In genomic region chr14:70027785-70028428, GRCh38 we compare ENCODE assay signal across 8 cellular contexts.
DNase-seq lines count a peak whose midpoint lies in the region; ATAC-seq, FAIRE-seq and TF ChIP-seq lines count a peak whose summit lies in the region.

No MANE protein-coding gene starts in this region.

- intact Hi-C loops in left colon (cut with DNase I, micrococcal nuclease), result loop anchor here in 1 of 2 donors (2.0 kb wide), 1 partner anchor 209 kb away; no protein-coding TSS in a partner anchor

- TF ChIP-seq CTCF in WI38 (IDR thresholded peaks at IDR 0.05; ENCODE audit: low read depth, low read length) (peak; percentile 92), bronchial epithelial cell (IDR thresholded peaks at IDR 0.05; ENCODE audit: insufficient read depth, low read length, severe bottlenecking) (peak; percentile 92)

- H3K4me3 ChIP-seq in WI38 (ENCODE audit: low read depth, low read length), result no peak overlapping the region
- H3K4me3 ChIP-seq in bronchial epithelial cell (ENCODE audit: low read depth, low read length), result no peak overlapping the region

- no peak for FAIRE-seq in bronchial epithelial cell (lab: Jason Lieb, UNC)

- peak; percentile 69 for ATAC-seq in left colon

- DNase-seq in NCI-H2081 (lab: John Stamatoyannopoulos, UW), result peak; percentile 49 to 54
- no peak for DNase-seq in NCI-H2081 treated with DMSO at 0.1 percent for 48 hours (lab: John Stamatoyannopoulos, UW)
- peak; percentile 54 for DNase-seq in NAMALWA (ENCODE audit: low spot score)
- peak; percentile 32 for DNase-seq in bronchial epithelial cell (ENCODE audit: low read depth)
- peak in 1 of 2 donors; percentile 72 for DNase-seq in left colon
- peak; percentile 17 to 65 for DNase-seq in stimulated activated CD4-positive, alpha-beta T cell treated with anti-CD3 and anti-CD28 coated beads, Interleukin-4, amount 100 ng/mL, for 4 hours
- DNase-seq in cerebellar nuclear complex (lab: John Stamatoyannopoulos, UW), result no peak

- no peaks in the 10 kb centered on the region for H3K27me3 ChIP-seq in bronchial epithelial cell (ENCODE audit: control insufficient read depth, insufficient read depth, low read length)

- peaks cover 1% of the 10 kb centered on the region for H3K36me3 ChIP-seq in bronchial epithelial cell (ENCODE audit: control insufficient read depth, insufficient read depth, low read length)

Comparison
In these comparisons a context has a peak if more than half of its experiments do, and no peak if none do; other contexts are left out.
1. DNase-seq: peak in NCI-H2081 (2 of 2), NAMALWA (single experiment), bronchial epithelial cell (single experiment) and stimulated activated CD4-positive, alpha-beta T cell treated with anti-CD3 and anti-CD28 coated beads, Interleukin-4, amount 100 ng/mL, for 4 hours (2 of 2); none in NCI-H2081 treated with DMSO at 0.1 percent for 48 hours (single experiment) and cerebellar nuclear complex (0 of 2).